Comparison of ENCODE assay signal across 14 cellular contexts in the genomic region with DNA sequence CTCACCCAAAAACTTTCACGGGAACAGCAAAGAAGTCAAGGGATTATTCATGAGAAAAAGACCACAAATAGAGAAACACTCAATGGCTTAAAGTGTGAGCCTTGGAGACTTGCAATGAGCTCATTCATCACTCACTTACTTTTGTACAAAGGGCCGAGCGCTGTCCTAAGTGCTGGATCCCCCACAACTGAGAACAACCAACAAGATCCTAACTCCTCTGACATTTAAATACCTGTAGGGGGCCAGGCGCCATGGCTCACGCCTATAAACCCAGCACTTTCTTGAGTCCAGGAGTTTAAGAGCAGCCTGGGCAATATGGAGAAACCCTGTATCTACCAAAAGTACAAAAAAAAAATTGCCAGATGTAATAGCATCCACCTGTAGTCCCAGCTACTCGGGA. TPM values are rescaled to one million over a fixed set of nuclear protein-coding genes. Genes with fewer than 3 reads are reported as not detected.
A peak's percentile ranks its signal among the peaks of the same experiment; 100 is the strongest.
DNase-seq lines count a peak whose midpoint lies in the region; ATAC-seq and TF ChIP-seq lines count a peak whose summit lies in the region.
"Had no signal": no experiment of that assay in that cellular context is flagged by ENCODE, and none has a peak within 500 bp of the region (broad histone marks: within the 10 kb centered on the region; RNA-seq: fewer than 3 reads in every experiment).

No MANE protein-coding gene starts in this region.

- H3K18ac ChIP-seq in H9 (ENCODE audit: insufficient read length, low read depth, low read length): no peak overlapping the region
- H3K18ac ChIP-seq in mesendoderm (ENCODE audit: low read length): no peak overlapping the region

- WGBS in H9 (ENCODE audit: extremely low coverage, insufficient read length, low lambda C conversion rate): no CpG with 5 or more reads among the region's 6 CpGs
- no CpG with 5 or more reads among the region's 6 CpGs for WGBS in mesendoderm (ENCODE audit: extremely low coverage, insufficient coverage, low lambda C conversion rate)

- H3K4me3 ChIP-seq in choroid plexus epithelial cell (ENCODE audit: low read depth, low read length): no peak overlapping the region
- H3K4me3 ChIP-seq in mesendoderm (ENCODE audit: low read length): no peak overlapping the region
- H3K4me3 ChIP-seq: SJSA1 had no signal

- H3K56ac ChIP-seq in H9 (ENCODE audit: insufficient read length, low read depth, low read length) (no peak overlapping the region), mesendoderm (ENCODE audit: low read length) (no peak overlapping the region)

- no peak overlapping the region for H2BK15ac ChIP-seq in H9 (ENCODE audit: low read depth, low read length)
- H2BK15ac ChIP-seq in mesendoderm (replicated peaks; ENCODE audit: low read depth): no peak overlapping the region

- H4K5ac ChIP-seq in H9 (ENCODE audit: insufficient read length, low read depth, low read length): no peak overlapping the region
- H4K5ac ChIP-seq in mesendoderm (ENCODE audit: low read length): no peak overlapping the region

- no peaks in the 10 kb centered on the region for H3K79me2 ChIP-seq in H9 (ENCODE audit: insufficient read depth, low read length)
- H3K79me2 ChIP-seq in mesendoderm (ENCODE audit: control insufficient read depth, insufficient read depth, low read length): no peaks in the 10 kb centered on the region

- H2BK5ac ChIP-seq in H9 (ENCODE audit: insufficient read length, low read length) (no peak overlapping the region), mesendoderm (ENCODE audit: low read length) (no peak overlapping the region)

- no peak overlapping the region for H3T11ph ChIP-seq in H9 (ENCODE audit: low read length)

- TF ChIP-seq CTCF in H9 (conservative IDR thresholded peaks at IDR 0.05) (no peak; the same call in 2 of the 3 replicates), choroid plexus epithelial cell (conservative IDR thresholded peaks at IDR 0.05; ENCODE audit: low read depth, low read length) (no peak)

- H4K20me1 ChIP-seq in H9 (ENCODE audit: control insufficient read depth, insufficient read depth, insufficient read length): no peaks in the 10 kb centered on the region

- H2BK12ac ChIP-seq in H9 (ENCODE audit: insufficient read length, low read depth, low read length): no peak overlapping the region

- H3K9me3 ChIP-seq in H9 (ENCODE audit: control insufficient read depth, low read depth, low read length): no peaks in the 10 kb centered on the region
- H3K9me3 ChIP-seq: BE2C, SJSA1 had no signal

- H2BK20ac ChIP-seq in H9 (ENCODE audit: low read depth, low read length, poor library complexity, severe bottlenecking): no peak overlapping the region

- H3K14ac ChIP-seq in H9 (ENCODE audit: insufficient read depth, low read length): no peak overlapping the region

- ATAC-seq in GM19452 (IDR thresholded peaks at IDR 0.05; ENCODE audit: unreplicated experiment): no peak
- no peak for ATAC-seq in activated CD4-positive, CD25-positive, alpha-beta regulatory T cell treated with anti-CD3 and anti-CD28 coated beads, Interleukin-2, amount 50 U/mL, for 24 hours

- DNase-seq in EH (ENCODE audit: low read depth): peak; percentile 1
- DNase-seq in H9: peak; percentile 54
- peak; percentile 10 for DNase-seq in choroid plexus epithelial cell (ENCODE audit: low read depth)
- DNase-seq in mesendoderm: peak; percentile 63
- no peak for DNase-seq in COLO829 (ENCODE audit: low spot score)
- DNase-seq: BE2C; CD4-positive, alpha-beta memory T cell; NCI-H146; NCI-H2081 treated with DMSO at 0.1 percent for 48 hours; NCI-H526; OCI-M1 had no signal

- no peak overlapping the region for H2AFZ ChIP-seq in H9 (ENCODE audit: low read length)

- no peak overlapping the region for H3K4me2 ChIP-seq in H9 (ENCODE audit: insufficient read depth, insufficient read length, low read length)
- H3K4me2 ChIP-seq in mesendoderm (ENCODE audit: low read length): no peak overlapping the region

- no peaks in the 10 kb centered on the region for H3K9me3 Mint-ChIP-seq in H9
- H3K9me3 Mint-ChIP-seq: CD4-positive, alpha-beta memory T cell had no signal

- H4K8ac ChIP-seq in H9 (replicated peaks; ENCODE audit: insufficient read length, low read depth, low read length) (no peak overlapping the region), mesendoderm (ENCODE audit: low read depth, low read length) (no peak overlapping the region)

- H3K27me3 Mint-ChIP-seq in H9 (ENCODE audit: low read depth): no peaks in the 10 kb centered on the region

- H3K79me1 ChIP-seq in H9 (ENCODE audit: insufficient read depth, low read depth, low read length, poor library complexity, severe bottlenecking) (no peaks in the 10 kb centered on the region), mesendoderm (ENCODE audit: low read length) (no peaks in the 10 kb centered on the region)

- H3K27ac ChIP-seq in H9 (ENCODE audit: insufficient read length, low read depth, low read length) (no peak overlapping the region), mesendoderm (ENCODE audit: low read depth, low read length) (no peak overlapping the region)
- H3K27ac ChIP-seq: SJSA1 had no signal

- H3K36me3 Mint-ChIP-seq in H9 (ENCODE audit: insufficient read depth in 1 of 3, low read depth in 3 of 3): no peaks in the 10 kb centered on the region
- H3K36me3 Mint-ChIP-seq: CD4-positive, alpha-beta memory T cell had no signal

- H3K4me3 Mint-ChIP-seq in H9: no peak overlapping the region
- H3K4me3 Mint-ChIP-seq: CD4-positive, alpha-beta memory T cell had no signal

- H2BK120ac ChIP-seq in H9 (ENCODE audit: low read depth, low read length, poor library complexity, severe bottlenecking): no peak overlapping the region
- no peak overlapping the region for H2BK120ac ChIP-seq in mesendoderm (ENCODE audit: low read depth, low read length)

- H3K23ac ChIP-seq in H9 (ENCODE audit: insufficient read length, low read depth, low read length) (no peak overlapping the region), mesendoderm (ENCODE audit: low read length) (no peak overlapping the region)

- H3K4me1 Mint-ChIP-seq in H9: peaks cover 31 to 33% of the 10 kb centered on the region in 2 experiments

- H3K23me2 ChIP-seq in H9 (ENCODE audit: insufficient read length, low read depth, low read length, poor library complexity, severe bottlenecking): no peaks in the 10 kb centered on the region

- no peak overlapping the region for H2AK5ac ChIP-seq in H9 (ENCODE audit: insufficient read length, low read length)
- no peak overlapping the region for H2AK5ac ChIP-seq in mesendoderm (ENCODE audit: low read length)

- no peak overlapping the region for H3K9ac ChIP-seq in H9 (ENCODE audit: extremely low read depth, insufficient read length, low read length)
- H3K9ac ChIP-seq in mesendoderm (ENCODE audit: low read length): no peak overlapping the region

- peak overlapping the region in 1 of 3 experiments; percentile 52; a peak in 1 of 7 replicates for H3K27ac Mint-ChIP-seq in H9
- H3K27ac Mint-ChIP-seq: CD4-positive, alpha-beta memory T cell had no signal

- H3K27me3 ChIP-seq in H9 (ENCODE audit: insufficient read depth, low read length): no peaks in the 10 kb centered on the region
- no peaks in the 10 kb centered on the region for H3K27me3 ChIP-seq in mesendoderm (ENCODE audit: insufficient read depth, low read length, poor library complexity)
- H3K27me3 ChIP-seq: BE2C had no signal

- H3K36me3 ChIP-seq in mesendoderm (ENCODE audit: control insufficient read depth, insufficient read depth, low read length): no peaks in the 10 kb centered on the region
- H3K36me3 ChIP-seq: BE2C, SJSA1 had no signal

- no peaks in the 10 kb centered on the region for H3K4me1 ChIP-seq in H9 (ENCODE audit: insufficient read depth, low read length)
- no peaks in the 10 kb centered on the region for H3K4me1 ChIP-seq in mesendoderm (ENCODE audit: control insufficient read depth, low read depth, low read length)
- H3K4me1 ChIP-seq: BE2C, SJSA1 had no signal

- no peak overlapping the region for H3K4ac ChIP-seq in H9 (ENCODE audit: low read depth, low read length)
- no peak overlapping the region for H3K4ac ChIP-seq in mesendoderm (ENCODE audit: low read depth, low read length)

- no peak overlapping the region for H4K91ac ChIP-seq in H9 (ENCODE audit: insufficient read length, low read depth, low read length)

RNA-seq across cellular contexts. Expression of a gene that starts 29.4 kb away (rescaled TPM):
- 29.2 and 31.1 TPM in 2 replicates for total RNA-seq in H9 (2021)
- polyA plus RNA-seq in mesendoderm (2013, experiment 1 of 2): 17.5 TPM
- 17.4 TPM for polyA plus RNA-seq in mesendoderm (2013, experiment 2 of 2)
